ENCODE assay signal across 8 cellular contexts in the genomic region with DNA sequence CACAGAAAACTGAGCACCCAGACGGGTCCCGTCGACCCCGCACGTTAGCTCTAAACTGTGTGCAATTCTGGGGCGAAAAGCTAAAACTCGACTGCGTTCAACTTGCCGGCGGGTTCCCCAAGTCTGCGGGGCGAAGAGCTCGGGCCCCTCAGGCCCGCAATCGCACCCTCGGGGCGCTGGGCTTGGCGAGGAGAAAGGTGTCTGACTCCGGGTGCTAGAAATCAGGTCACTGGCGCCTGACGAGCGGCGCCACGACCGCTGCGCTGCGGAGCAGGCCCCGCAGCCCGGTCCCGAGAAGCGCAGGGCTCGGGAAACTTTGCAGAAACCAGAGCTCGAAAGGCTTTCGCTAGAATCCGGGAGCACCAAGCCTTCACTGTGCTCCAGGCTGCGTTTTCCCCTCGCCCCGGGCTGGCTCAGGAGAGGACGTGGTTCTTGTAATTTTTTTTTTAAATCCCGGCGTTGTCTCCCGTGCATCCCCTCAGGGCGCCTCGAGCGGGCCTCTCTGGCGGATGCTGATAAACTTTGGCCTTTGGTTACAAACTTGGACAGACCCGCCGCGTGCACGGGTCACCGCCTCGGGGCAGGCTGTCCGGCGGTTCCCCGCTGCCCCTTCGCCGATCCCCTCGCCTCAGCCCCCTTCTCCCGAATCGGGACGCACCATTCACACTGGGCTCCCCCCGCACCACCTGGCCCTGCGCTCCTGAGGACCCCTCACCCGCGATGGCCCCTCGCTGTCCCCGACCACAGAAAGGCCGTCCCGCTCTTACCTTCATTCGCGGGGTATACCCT. TPM values are rescaled to one million over a fixed set of nuclear protein-coding genes. Genes with fewer than 3 reads are reported as not detected.
A peak's percentile ranks its signal among the peaks of the same experiment; 100 is the strongest.
DNase-seq lines count a peak whose midpoint lies in the region; ATAC-seq and TF ChIP-seq lines count a peak whose summit lies in the region.

No MANE protein-coding gene starts in this region.

- BruUV-seq in Caco-2 (replicated peaks; lab: Mats Ljungman, UMichigan), result TSS peak; percentile 43

- H3K4me1 ChIP-seq in Caco-2 (peaks cover 32% of the 10 kb centered on the region), HUES48 (ENCODE audit: control insufficient read depth, insufficient read depth, low read length) (peaks cover 40% of the 10 kb centered on the region), mucosa of descending colon (ENCODE audit: low read depth) (peaks cover 15% of the 10 kb centered on the region), testis (peaks cover 5% of the 10 kb centered on the region)

- no peaks in the 10 kb centered on the region for H3K27me3 Mint-ChIP-seq in Caco-2 (ENCODE audit: insufficient read depth, unreplicated experiment)
- peaks cover 59% of the 10 kb centered on the region for H3K27me3 Mint-ChIP-seq in activated CD8-positive, alpha-beta T cell treated with anti-CD3 and anti-CD28 coated beads for 36 hours

- 0 out of 2 replicates have a peak overlapping the region, but pooled peaks have one; percentile 29 for H3K9ac ChIP-seq in HUES48 (ENCODE audit: low read depth, low read length)

- H3K27ac Mint-ChIP-seq in Caco-2 (ENCODE audit: unreplicated experiment), result peak overlapping the region; percentile 93
- H3K27ac Mint-ChIP-seq in activated CD8-positive, alpha-beta T cell treated with anti-CD3 and anti-CD28 coated beads for 36 hours, result peak overlapping the region; percentile 33

- TF ChIP-seq CTCF in Caco-2 (IDR thresholded peaks at IDR 0.05; ENCODE audit: insufficient read depth in 1 of 2, low read depth in 1 of 2, low read length in 1 of 2, severe bottlenecking in 1 of 2, unreplicated experiment in 1 of 2) (no peak), epithelial cell of esophagus (IDR thresholded peaks at IDR 0.05; ENCODE audit: insufficient read depth, low read depth, low read length, missing control alignments) (no peak), mucosa of descending colon (IDR thresholded peaks at IDR 0.05) (no peak), testis (IDR thresholded peaks at IDR 0.05) (no peak)
- no peak for TF ChIP-seq CTCF in activated CD8-positive, alpha-beta T cell treated with anti-CD3 and anti-CD28 coated beads for 36 hours (IDR thresholded peaks at IDR 0.05)

- H3K4me3 ChIP-seq in Caco-2 (ENCODE audit: low read depth, low read length) (peak overlapping the region; percentile 93), HUES48 (ENCODE audit: low read depth, low read length) (peak overlapping the region; percentile 70), epithelial cell of esophagus (ENCODE audit: low read length) (peak overlapping the region; percentile 88), mucosa of descending colon (peak overlapping the region; percentile 48), testis (peak overlapping the region; percentile 72 to 73)

- H3K36me3 Mint-ChIP-seq in Caco-2 (ENCODE audit: insufficient read depth, unreplicated experiment), result peaks cover 57% of the 10 kb centered on the region
- H3K36me3 Mint-ChIP-seq in activated CD8-positive, alpha-beta T cell treated with anti-CD3 and anti-CD28 coated beads for 36 hours (ENCODE audit: low read depth), result no peaks in the 10 kb centered on the region

- peak overlapping the region; percentile 81 for H3K4me3 Mint-ChIP-seq in Caco-2 (ENCODE audit: unreplicated experiment)
- peak overlapping the region; percentile 83 for H3K4me3 Mint-ChIP-seq in activated CD8-positive, alpha-beta T cell treated with anti-CD3 and anti-CD28 coated beads for 36 hours

- DNase-seq in Caco-2 (peak; percentile 69 to 74), epithelial cell of esophagus (ENCODE audit: low read depth) (peak; percentile 32), mucosa of descending colon (peak; percentile 32 to 65 (median 63)), testis (peak; percentile 31), SK-N-DZ (ENCODE audit: low spot score) (no peak)
- DNase-seq in activated CD8-positive, alpha-beta T cell treated with anti-CD3 and anti-CD28 coated beads for 36 hours, result no peak

- H3K9me3 ChIP-seq in Caco-2 (no peaks in the 10 kb centered on the region), HUES48 (ENCODE audit: control insufficient read depth, insufficient read depth, low read length) (no peaks in the 10 kb centered on the region), mucosa of descending colon (no peaks in the 10 kb centered on the region), testis (no peaks in the 10 kb centered on the region)

- TF ChIP-seq POLR2A in testis (IDR thresholded peaks at IDR 0.05), result no peak

- intact Hi-C loops in Caco-2 (cut with micrococcal nuclease; ENCODE audit: unreplicated experiment) (loop anchor here (1.0 to 5.0 kb wide), 11 partner anchors 16 to 384 kb away; no protein-coding TSS in a partner anchor), mucosa of descending colon (cut with DNase I, micrococcal nuclease) (loop anchor here (2.0 to 10.0 kb wide), 3 partner anchors 884 to 1827 kb away; no protein-coding TSS in a partner anchor), testis (cut with DNase I; ENCODE audit: low total_unique reads) (loop anchor here (5.0 kb wide), 1 partner anchor 884 kb away; no protein-coding TSS in a partner anchor)
- intact Hi-C loops in activated CD8-positive, alpha-beta T cell treated with anti-CD3 and anti-CD28 coated beads for 36 hours (cut with micrococcal nuclease), result loop anchor here (5.0 to 10.0 kb wide), 3 partner anchors 187 to 1837 kb away; no protein-coding TSS in a partner anchor

- POLR2A ChIA-PET in Caco-2 (lab: Charles Lee), result interaction anchor here (1.3 kb wide), 1 partner anchor 18 kb away, joined by 3 read pairs; no protein-coding TSS in a partner anchor
- POLR2A ChIA-PET in activated CD8-positive, alpha-beta T cell treated with anti-CD3 and anti-CD28 coated beads for 36 hours (lab: Charles Lee), result no interaction called here

- ATAC-seq in GM21381 (IDR thresholded peaks at IDR 0.05; ENCODE audit: unreplicated experiment), result peak; percentile 5
- ATAC-seq in activated CD8-positive, alpha-beta T cell treated with anti-CD3 and anti-CD28 coated beads for 36 hours, result peak; percentile 2
- peak; percentile 11 for ATAC-seq in mucosa of descending colon

- H3K27me3 ChIP-seq in Caco-2 (replicated peaks; ENCODE audit: control insufficient read depth, insufficient read depth, low read length), result no peaks in the 10 kb centered on the region
- peaks cover 67% of the 10 kb centered on the region for H3K27me3 ChIP-seq in HUES48 (ENCODE audit: control insufficient read depth, insufficient read depth, low read length)
- H3K27me3 ChIP-seq in testis, result no peaks in the 10 kb centered on the region

- H3K27ac ChIP-seq in HUES48 (ENCODE audit: low read depth, low read length) (no peak overlapping the region), testis (peak overlapping the region; percentile 73 to 91)

- H3K9me3 Mint-ChIP-seq in Caco-2 (ENCODE audit: unreplicated experiment), result no peaks in the 10 kb centered on the region
- no peaks in the 10 kb centered on the region for H3K9me3 Mint-ChIP-seq in activated CD8-positive, alpha-beta T cell treated with anti-CD3 and anti-CD28 coated beads for 36 hours

- H3K36me3 ChIP-seq in Caco-2 (ENCODE audit: control insufficient read depth, insufficient read depth, low read length) (no peaks in the 10 kb centered on the region), HUES48 (ENCODE audit: control insufficient read depth, insufficient read depth, low read length) (peaks cover 4% of the 10 kb centered on the region; the same call in 1 of the 2 replicates), mucosa of descending colon (ENCODE audit: low read depth) (no peaks in the 10 kb centered on the region), testis (ENCODE audit: low read depth, missing control alignments) (no peaks in the 10 kb centered on the region)

- CTCF ChIA-PET in Caco-2 (lab: Charles Lee), result interaction anchor here (0.7 to 1.2 kb wide), 3 partner anchors 36 to 366 kb away, joined by 3 to 4 read pairs (median 3); no protein-coding TSS in a partner anchor
- CTCF ChIA-PET in activated CD8-positive, alpha-beta T cell treated with anti-CD3 and anti-CD28 coated beads for 36 hours (lab: Charles Lee), result no interaction called here

- 0 to 1% methylated on average over 43 to 46 of the region's 71 CpGs for whole genome bisulfite sequencing in testis, 2 donors

- peaks cover 57% of the 10 kb centered on the region for H3K4me1 Mint-ChIP-seq in Caco-2 (ENCODE audit: low read depth, unreplicated experiment)
- peaks cover 21% of the 10 kb centered on the region for H3K4me1 Mint-ChIP-seq in activated CD8-positive, alpha-beta T cell treated with anti-CD3 and anti-CD28 coated beads for 36 hours (ENCODE audit: low read depth)

RNA-seq across cellular contexts. Expression of a gene that starts 0.5 kb away (rescaled TPM):
- 95.5 and 104 TPM in 2 replicates for total RNA-seq in Caco-2 (2022)
- total RNA-seq in activated CD8-positive, alpha-beta T cell treated with anti-CD3 and anti-CD28 coated beads for 36 hours, result 1 to 10 TPM; 1.8 to 2.3 TPM
- total RNA-seq in mucosa of descending colon, result 10 to 100 TPM; 21.4 to 36.8 (median 21.9) TPM
- total RNA-seq in testis, result 100 to 1,000 TPM; 134 to 139 TPM
- 47.4 TPM for polyA plus RNA-seq in testis (ENCODE audit: insufficient read depth, low read depth, low replicate concordance)
- polyA plus RNA-seq in SK-N-DZ (2014; cell fraction: cytosol; rRNA removed), result not detected in 2 replicates
- not detected in 2 replicates for polyA plus RNA-seq in SK-N-DZ (2014; cell fraction: nucleus; rRNA removed)

Comparison
In these comparisons a context has a peak if more than half of its experiments do, and no peak if none do; other contexts are left out.
1. DNase-seq: peak in Caco-2 (2 of 2), epithelial cell of esophagus (single experiment), mucosa of descending colon (3 of 3) and testis (single experiment); none in activated CD8-positive, alpha-beta T cell treated with anti-CD3 and anti-CD28 coated beads for 36 hours (single experiment) and SK-N-DZ (single experiment).
2. RNA of a gene that starts 0.5 kb away (total RNA-seq): 134 to 139 TPM in testis, 95.5 to 104 TPM in Caco-2 and 21.4 to 36.8 TPM in mucosa of descending colon; 1.8 to 2.3 TPM in activated CD8-positive, alpha-beta T cell treated with anti-CD3 and anti-CD28 coated beads for 36 hours; every median in the first group is over 4 times any median in the second.
3. Peak in every context shown above with its lines, with median percentiles within 50 percentile points of each other: H3K4me3 ChIP-seq and ATAC-seq.